18 cellular contexts compared by ENCODE assay signal in genomic region chr21:25558123-25558522, GRCh38.
"Had no signal": no experiment of that assay in that cellular context is flagged by ENCODE, and none has a peak within 500 bp of the region (broad histone marks: within the 10 kb centered on the region; RNA-seq: fewer than 3 reads in every experiment).

No MANE protein-coding gene starts in this region.

- H3K36me3 Mint-ChIP-seq: naive B cell had no signal

- H3K9me3 Mint-ChIP-seq: naive B cell; stimulated activated naive B cell treated with anti-CD40 and anti-IgM and Interleukin-4, amounts not matched to agents 10 μg/mL and 1 μg/mL and 100 μg/mL, for 72 hours had no signal

- H3K27me3 Mint-ChIP-seq: naive B cell; stimulated activated naive CD8-positive, alpha-beta T cell treated with anti-CD3 and anti-CD28 coated beads, Interleukin-15, amount 100 ng/mL, for 72 hours had no signal

- H3K27ac Mint-ChIP-seq: stimulated activated naive B cell treated with anti-CD40 and anti-IgM and Interleukin-4, amounts not matched to agents 10 μg/mL and 1 μg/mL and 100 μg/mL, for 72 hours had no signal

- ATAC-seq: esophagus mucosa; left cardiac atrium; lower lobe of right lung; stimulated activated naive B cell treated with anti-CD40 and anti-IgM and Interleukin-4, amounts not matched to agents 10 μg/mL and 1 μg/mL and 100 μg/mL, for 72 hours; stimulated activated naive CD8-positive, alpha-beta T cell treated with anti-CD3 and anti-CD28 coated beads, Interleukin-15, amount 100 ng/mL, for 72 hours had no signal

- DNase-seq: effector memory CD4-positive, alpha-beta T cell; foreskin melanocyte; head of caudate nucleus; kidney; left cardiac atrium; left ventricle myocardium inferior; lower lobe of right lung; mesendoderm; naive B cell; posterior cingulate gyrus; sigmoid colon; stimulated activated CD4-positive, alpha-beta T cell treated with anti-CD3 and anti-CD28 coated beads, Interleukin-2, amount 100 ng/mL, for 24 hours; stimulated activated CD4-positive, alpha-beta T cell treated with anti-CD3 and anti-CD28 coated beads, Interleukin-4, amount 100 ng/mL, for 4 hours; stimulated activated naive B cell treated with anti-CD40 and anti-IgM and Interleukin-4, amounts not matched to agents 10 μg/mL and 1 μg/mL and 100 μg/mL, for 72 hours; stimulated activated naive CD8-positive, alpha-beta T cell treated with anti-CD3 and anti-CD28 coated beads, Interleukin-15, amount 100 ng/mL, for 72 hours; substantia nigra; transverse colon had no signal

- H3K4me3 Mint-ChIP-seq: stimulated activated naive B cell treated with anti-CD40 and anti-IgM and Interleukin-4, amounts not matched to agents 10 μg/mL and 1 μg/mL and 100 μg/mL, for 72 hours; stimulated activated naive CD8-positive, alpha-beta T cell treated with anti-CD3 and anti-CD28 coated beads, Interleukin-15, amount 100 ng/mL, for 72 hours had no signal
